8 cellular contexts compared by ENCODE assay signal in the genomic region with DNA sequence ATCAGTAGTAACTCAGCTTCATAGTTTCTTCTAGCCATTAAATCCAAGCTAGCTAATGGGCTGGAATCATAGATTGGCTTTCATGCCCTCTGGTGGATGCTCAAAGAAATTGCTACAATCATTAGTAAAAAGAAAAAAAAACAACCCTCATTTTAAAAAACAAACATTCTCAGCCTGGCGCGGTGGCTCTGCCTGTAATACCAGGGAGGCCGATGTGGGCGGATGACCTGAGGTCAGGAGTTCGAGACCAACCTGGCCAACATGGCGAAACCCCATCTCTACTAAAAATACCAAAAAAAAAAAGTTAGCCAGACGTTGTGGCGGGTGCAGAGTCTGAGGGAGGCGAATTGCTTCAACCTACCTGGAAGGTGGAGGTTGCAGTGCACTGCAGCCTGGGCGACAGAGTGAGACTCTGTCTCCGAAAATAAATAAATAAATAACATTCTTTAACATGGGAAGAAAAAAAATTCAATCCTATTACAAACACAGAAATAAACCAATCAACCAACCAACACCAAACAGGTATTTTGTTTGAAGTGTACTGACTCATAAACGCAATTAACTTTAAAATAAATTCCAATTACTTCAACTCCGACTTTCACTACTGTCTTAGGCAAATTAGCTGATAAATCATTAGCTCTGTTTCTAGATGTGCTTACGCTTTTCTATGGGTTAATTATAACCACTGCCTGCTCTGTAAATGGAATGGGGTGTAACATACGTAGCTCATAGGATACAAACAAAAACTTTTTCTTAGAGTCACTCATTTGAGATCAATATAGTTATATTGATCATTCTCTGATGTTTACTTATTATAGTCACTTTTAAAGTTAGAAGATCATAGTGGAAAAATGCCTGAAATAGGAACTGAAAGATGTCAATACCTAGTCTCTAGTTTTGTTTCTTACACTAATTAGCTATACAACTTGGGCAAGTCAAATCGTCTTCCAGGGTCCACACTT. TPM values are rescaled to one million over a fixed set of nuclear protein-coding genes. Genes with fewer than 3 reads are reported as not detected.
DNase-seq lines count a peak whose midpoint lies in the region; ATAC-seq and TF ChIP-seq lines count a peak whose summit lies in the region.

No MANE protein-coding gene starts in this region.

- no peak overlapping the region for H3K27ac ChIP-seq in aorta (ENCODE audit: low read depth in 1 of 2, low read length in 2 of 2)

- H3K9me3 ChIP-seq in aorta (ENCODE audit: control insufficient read depth, low read length) = no peaks in the 10 kb centered on the region

- H3K27me3 ChIP-seq in aorta (ENCODE audit: control insufficient read depth in 1 of 2, insufficient read depth in 2 of 2, low read length in 1 of 2) = no peaks in the 10 kb centered on the region

- CTCF ChIA-PET in activated CD4-positive, alpha-beta memory T cell treated with anti-CD3 and anti-CD28 coated beads, Interleukin-2, amount 10 ng/mL, durations not matched to agents 7 days and 5 days (lab: Charles Lee) = interaction anchor here (0.7 to 2.5 kb wide), 13 partner anchors 12 to 464 kb away, joined by 3 to 7 read pairs (median 4); no protein-coding TSS in a partner anchor

- no peaks in the 10 kb centered on the region for H3K4me1 ChIP-seq in aorta (ENCODE audit: control insufficient read depth in 1 of 2, insufficient read depth in 2 of 2, low read length in 2 of 2)

- POLR2A ChIA-PET in activated CD4-positive, alpha-beta memory T cell treated with anti-CD3 and anti-CD28 coated beads, Interleukin-2, amount 10 ng/mL, durations not matched to agents 7 days and 5 days (lab: Charles Lee) = no interaction called here
- POLR2A ChIA-PET in naive thymus-derived CD8-positive, alpha-beta T cell (lab: Charles Lee) = interaction anchor here (0.8 kb wide), 1 partner anchor 89 kb away, joined by 3 read pairs; a partner anchor contains a TSS

- no peak overlapping the region for H3K4me3 Mint-ChIP-seq in activated CD4-positive, alpha-beta memory T cell treated with anti-CD3 and anti-CD28 coated beads, Interleukin-2, amount 10 ng/mL, durations not matched to agents 7 days and 5 days
- peak overlapping the region in 7 of 10 donors; percentile 4 to 70 (median 41) for H3K4me3 Mint-ChIP-seq in naive thymus-derived CD8-positive, alpha-beta T cell

- no peak overlapping the region for H3K4me3 ChIP-seq in aorta (ENCODE audit: low read length in 2 of 2)

- intact Hi-C loops in aorta (cut with DNase I) = loop anchor here (10.0 kb wide), 2 partner anchors 200 to 460 kb away; no protein-coding TSS in a partner anchor

- no peaks in the 10 kb centered on the region for H3K9me3 Mint-ChIP-seq in activated CD4-positive, alpha-beta memory T cell treated with anti-CD3 and anti-CD28 coated beads, Interleukin-2, amount 10 ng/mL, durations not matched to agents 7 days and 5 days
- no peaks in the 10 kb centered on the region for H3K9me3 Mint-ChIP-seq in naive thymus-derived CD8-positive, alpha-beta T cell

- no peaks in the 10 kb centered on the region for H3K36me3 ChIP-seq in aorta (ENCODE audit: control insufficient read depth in 1 of 2, insufficient read depth in 2 of 2, low read length in 1 of 2)

- TF ChIP-seq POLR2A in erythroblast (IDR thresholded peaks at IDR 0.05; ENCODE audit: low read length) = no peak

- no peaks in the 10 kb centered on the region for H3K27me3 Mint-ChIP-seq in activated CD4-positive, alpha-beta memory T cell treated with anti-CD3 and anti-CD28 coated beads, Interleukin-2, amount 10 ng/mL, durations not matched to agents 7 days and 5 days
- H3K27me3 Mint-ChIP-seq in naive thymus-derived CD8-positive, alpha-beta T cell = no peaks in the 10 kb centered on the region

- H3K4me1 Mint-ChIP-seq in activated CD4-positive, alpha-beta memory T cell treated with anti-CD3 and anti-CD28 coated beads, Interleukin-2, amount 10 ng/mL, durations not matched to agents 7 days and 5 days = peaks cover 5% of the 10 kb centered on the region
- peaks cover 0 to 5% (median 1%) of the 10 kb centered on the region in 4 donors for H3K4me1 Mint-ChIP-seq in naive thymus-derived CD8-positive, alpha-beta T cell

- DNase-seq in COR-L47 (lab: John Stamatoyannopoulos, UW) = peak; percentile 63
- peak; percentile 65 for DNase-seq in NCI-H526 treated with DMSO at 0.1 percent for 48 hours (lab: John Stamatoyannopoulos, UW)
- DNase-seq in activated CD4-positive, alpha-beta memory T cell treated with anti-CD3 and anti-CD28 coated beads, Interleukin-2, amount 10 ng/mL, durations not matched to agents 7 days and 5 days = peak; percentile 37
- DNase-seq in erythroblast (lab: John Stamatoyannopoulos, UW) = peak; percentile 65 to 66
- peak in 5 of 10 donors; percentile 3 to 22 (median 20) for DNase-seq in naive thymus-derived CD8-positive, alpha-beta T cell
- peak; percentile 59 to 77 for DNase-seq in aorta

- H3K36me3 Mint-ChIP-seq in activated CD4-positive, alpha-beta memory T cell treated with anti-CD3 and anti-CD28 coated beads, Interleukin-2, amount 10 ng/mL, durations not matched to agents 7 days and 5 days (ENCODE audit: low read depth) = no peaks in the 10 kb centered on the region
- no peaks in the 10 kb centered on the region for H3K36me3 Mint-ChIP-seq in naive thymus-derived CD8-positive, alpha-beta T cell

- WGBS in aorta, 2 donors = 27% methylated on average over 16 of the region's 16 CpGs

- ATAC-seq in GM19397 (IDR thresholded peaks at IDR 0.05; ENCODE audit: unreplicated experiment) (peak; percentile 62), HG03439 (IDR thresholded peaks at IDR 0.05; ENCODE audit: unreplicated experiment) (peak; percentile 81), aorta (ENCODE audit: low FRiP score) (peak; percentile 84)
- peak in 1 of 2 donors; percentile 39 for ATAC-seq in naive thymus-derived CD8-positive, alpha-beta T cell

- no peak overlapping the region for H3K27ac Mint-ChIP-seq in activated CD4-positive, alpha-beta memory T cell treated with anti-CD3 and anti-CD28 coated beads, Interleukin-2, amount 10 ng/mL, durations not matched to agents 7 days and 5 days
- H3K27ac Mint-ChIP-seq in naive thymus-derived CD8-positive, alpha-beta T cell = peak overlapping the region in 5 of 10 donors; percentile 44 to 86 (median 67)

RNA-seq across cellular contexts. Expression of a gene that starts 24.9 kb away (rescaled TPM):
- total RNA-seq in activated CD4-positive, alpha-beta memory T cell treated with anti-CD3 and anti-CD28 coated beads, Interleukin-2, amount 10 ng/mL, durations not matched to agents 7 days and 5 days = not detected
- total RNA-seq in naive thymus-derived CD8-positive, alpha-beta T cell = not detected
- polyA plus RNA-seq in naive thymus-derived CD8-positive, alpha-beta T cell = not detected
- total RNA-seq in aorta = not detected
- polyA plus RNA-seq in aorta = not detected

RNA-seq across cellular contexts. Expression of a gene that starts 36.8 kb away (rescaled TPM):
- total RNA-seq in activated CD4-positive, alpha-beta memory T cell treated with anti-CD3 and anti-CD28 coated beads, Interleukin-2, amount 10 ng/mL, durations not matched to agents 7 days and 5 days = not detected
- total RNA-seq in naive thymus-derived CD8-positive, alpha-beta T cell = not detected
- not detected for polyA plus RNA-seq in naive thymus-derived CD8-positive, alpha-beta T cell
- total RNA-seq in aorta = not detected
- not detected for polyA plus RNA-seq in aorta
